ENCODE assay signal across 11 cellular contexts in the genomic region with DNA sequence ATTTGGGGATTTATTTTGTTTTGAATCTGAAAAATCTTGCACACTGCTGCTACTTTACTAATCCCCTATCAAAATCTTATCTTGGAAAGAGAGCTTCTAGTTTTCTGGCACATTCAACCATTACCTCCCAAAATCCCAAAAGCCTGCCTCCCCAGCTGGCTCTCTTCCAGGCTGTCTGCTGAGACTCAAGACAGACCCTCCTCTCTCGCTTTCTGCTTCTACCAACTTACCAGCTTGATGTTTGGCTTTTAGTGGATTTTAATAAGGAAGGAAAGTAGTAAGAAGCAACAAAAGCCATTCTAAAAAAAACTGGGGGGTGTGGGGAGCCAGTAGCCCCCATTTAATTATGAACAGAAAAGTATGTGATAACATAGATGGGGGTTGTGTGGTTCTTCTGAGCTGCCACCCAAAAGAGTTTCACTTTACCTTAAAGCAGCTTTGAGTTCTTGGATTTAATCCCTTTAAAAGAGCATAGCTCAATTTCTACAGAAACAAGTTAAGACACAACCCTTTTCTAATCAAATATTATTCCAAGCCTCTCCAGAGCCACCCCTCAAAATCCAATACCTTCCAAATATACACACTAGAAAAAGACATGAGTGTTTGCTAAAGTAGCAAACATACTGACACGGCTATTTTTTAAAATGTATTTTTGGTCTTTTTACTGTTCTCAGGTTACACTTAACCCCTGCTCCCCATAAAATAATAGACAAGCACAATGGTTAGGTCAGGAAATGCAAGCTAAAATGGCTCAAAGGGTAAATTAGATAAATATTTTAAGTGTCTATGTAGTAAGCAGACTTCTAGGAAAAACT.
DNase-seq lines count a peak whose midpoint lies in the region; ATAC-seq and TF ChIP-seq lines count a peak whose summit lies in the region.
"Had no signal": no experiment of that assay in that cellular context is flagged by ENCODE, and none has a peak within 500 bp of the region (broad histone marks: within the 10 kb centered on the region; RNA-seq: fewer than 3 reads in every experiment).

No MANE protein-coding gene starts in this region.

- TF ChIP-seq RAD21 in SK-N-SH (IDR thresholded peaks at IDR 0.05; ENCODE audit: low read length), result no peak

- peak overlapping the region; percentile 52; the same call in 1 of the 2 replicates for H2AFZ ChIP-seq in SK-N-SH (ENCODE audit: low read depth)

- peak overlapping the region; percentile 31 for H3K9ac ChIP-seq in SK-N-SH

- H3F3A ChIP-seq in SK-N-SH (replicated peaks; ENCODE audit: insufficient read depth), result no peaks in the 10 kb centered on the region

- H3K27ac ChIP-seq in cardiac muscle cell, result peak overlapping the region; percentile 15
- peak overlapping the region; percentile 69 to 94 for H3K27ac ChIP-seq in SK-N-SH (ENCODE audit: low read depth in 2 of 2, low read length in 1 of 2)
- H3K27ac ChIP-seq in urinary bladder (ENCODE audit: low read depth), result peak overlapping the region; percentile 15

- H3K4me3 ChIP-seq in cardiac muscle cell (no peak overlapping the region), SK-N-SH (ENCODE audit: low read depth in 2 of 2, low read length in 1 of 2) (peak overlapping the region; percentile 30 to 35), urinary bladder (ENCODE audit: low read depth, low read length) (no peak overlapping the region)

- H3K4me1 ChIP-seq in cardiac muscle cell (ENCODE audit: low read depth) (peaks cover 12% of the 10 kb centered on the region), SK-N-SH (ENCODE audit: control insufficient read depth in 1 of 2, insufficient read depth in 2 of 2, low read depth in 1 of 2, low read length in 1 of 2) (peaks cover 20% of the 10 kb centered on the region in 2 experiments; a peak in 3 of 4 replicates), urinary bladder (ENCODE audit: insufficient read depth) (peaks cover 3% of the 10 kb centered on the region)

- DNase-seq in cardiac muscle cell (ENCODE audit: low read depth in 1 of 2, low spot score in 1 of 2) (peak; percentile 37 to 61), Right ventricle myocardium inferior (ENCODE audit: missing footprints) (no peak), SK-N-SH (peak; percentile 65), hepatic stellate cell (ENCODE audit: low spot score) (peak; percentile 19), middle frontal gyrus (ENCODE audit: extremely low spot score, low spot score) (no peak), GDM1 (lab: John Stamatoyannopoulos, UW) (no peak)
- DNase-seq: activated naive CD4-positive, alpha-beta T cell treated with anti-CD3 and anti-CD28 coated beads, Interleukin-2, amount 50 U/mL, for 16 hours; CD4-positive, alpha-beta T cell; SIG-M5 had no signal

- TF ChIP-seq CTCF in cardiac muscle cell (IDR thresholded peaks at IDR 0.05; ENCODE audit: low read depth, low read length), result no peak
- TF ChIP-seq CTCF in SK-N-SH (IDR thresholded peaks at IDR 0.05), result no peak

- peak overlapping the region; percentile 77 for H3K4me2 ChIP-seq in SK-N-SH

- H3K36me3 ChIP-seq in cardiac muscle cell (no peaks in the 10 kb centered on the region), SK-N-SH (replicated peaks in 1 of 2; ENCODE audit: control insufficient read depth in 1 of 2, insufficient read depth in 2 of 2, low read length in 1 of 2) (peaks cover 0 to 7% of the 10 kb centered on the region in 2 experiments), urinary bladder (ENCODE audit: insufficient read depth) (no peaks in the 10 kb centered on the region)

- intact Hi-C loops in Right ventricle myocardium inferior (cut with DNase I), result no loop called here

- H3K9me2 ChIP-seq in SK-N-SH, result no peaks in the 10 kb centered on the region

- no peak for ATAC-seq in Right ventricle myocardium inferior
- ATAC-seq in HG02885 (IDR thresholded peaks at IDR 0.05; ENCODE audit: poor library complexity, unreplicated experiment), result no peak

- no peaks in the 10 kb centered on the region for H3K79me2 ChIP-seq in SK-N-SH (ENCODE audit: insufficient read depth)

- 13% methylated on average over 2 of the region's 2 CpGs for WGBS in SK-N-SH (ENCODE audit: low lambda C conversion rate)
- 27% methylated on average over 2 of the region's 2 CpGs for WGBS in urinary bladder

- H3K27me3 ChIP-seq in cardiac muscle cell, result no peaks in the 10 kb centered on the region
- H3K27me3 ChIP-seq in SK-N-SH (ENCODE audit: insufficient read depth), result no peaks in the 10 kb centered on the region

- TF ChIP-seq EP300 in SK-N-SH (IDR thresholded peaks at IDR 0.05; ENCODE audit: borderline replicate concordance in 1 of 2, low read depth in 1 of 2, low read length in 1 of 2), result no peak

- no peaks in the 10 kb centered on the region for H3K9me3 ChIP-seq in cardiac muscle cell (ENCODE audit: low read depth)
- H3K9me3 ChIP-seq in SK-N-SH, result no peaks in the 10 kb centered on the region

- no peaks in the 10 kb centered on the region for H4K20me1 ChIP-seq in SK-N-SH (ENCODE audit: insufficient read depth)

- CTCF ChIA-PET in SK-N-SH (lab: Yijun Ruan, JAX), result interaction anchor here (0.9 to 1.9 kb wide), 6 partner anchors 13 to 387 kb away, joined by 4 to 8 read pairs (median 6); no protein-coding TSS in a partner anchor

- POLR2A ChIA-PET in SK-N-SH (lab: Yijun Ruan, JAX), result interaction anchor here (0.9 to 1.2 kb wide), 2 partner anchors 16 to 18 kb away, joined by 3 to 5 read pairs; no protein-coding TSS in a partner anchor

TF ChIP-seq in SK-N-SH, 30 proteins besides CTCF, POLR2A, EP300 and RAD21 (continues in another document):
- TF ChIP-seq, protein P1, sequence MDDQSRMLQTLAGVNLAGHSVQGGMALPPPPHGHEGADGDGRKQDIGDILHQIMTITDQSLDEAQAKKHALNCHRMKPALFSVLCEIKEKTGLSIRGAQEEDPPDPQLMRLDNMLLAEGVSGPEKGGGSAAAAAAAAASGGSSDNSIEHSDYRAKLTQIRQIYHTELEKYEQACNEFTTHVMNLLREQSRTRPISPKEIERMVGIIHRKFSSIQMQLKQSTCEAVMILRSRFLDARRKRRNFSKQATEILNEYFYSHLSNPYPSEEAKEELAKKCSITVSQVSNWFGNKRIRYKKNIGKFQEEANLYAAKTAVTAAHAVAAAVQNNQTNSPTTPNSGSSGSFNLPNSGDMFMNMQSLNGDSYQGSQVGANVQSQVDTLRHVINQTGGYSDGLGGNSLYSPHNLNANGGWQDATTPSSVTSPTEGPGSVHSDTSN (IDR thresholded peaks at IDR 0.05), result no peak
- TF ChIP-seq GATA2 (CRISPR knock-in tag; IDR thresholded peaks at IDR 0.05), result 0 out of 2 replicates have a peak, but pooled peaks have one; percentile 19
- no peak for TF ChIP-seq POLR2AphosphoS5 (IDR thresholded peaks at IDR 0.05; ENCODE audit: low read depth, low read length)
- no peak for TF ChIP-seq CHD2 (IDR thresholded peaks at IDR 0.05; ENCODE audit: low read length, partially characterized antibody)
- no peak for TF ChIP-seq RXRA (IDR thresholded peaks at IDR 0.05; ENCODE audit: borderline replicate concordance, low read depth)
- TF ChIP-seq USF2 (IDR thresholded peaks at IDR 0.05; ENCODE audit: borderline replicate concordance, low read depth, low read length), result no peak
- TF ChIP-seq NRF1 (IDR thresholded peaks at IDR 0.05; ENCODE audit: low read depth, low read length), result no peak
- TF ChIP-seq GABPA (IDR thresholded peaks at IDR 0.05; ENCODE audit: low read depth), result no peak
- no peak for TF ChIP-seq SIN3A (IDR thresholded peaks at IDR 0.05; ENCODE audit: borderline replicate concordance, low read depth, low read length)
- TF ChIP-seq REST (IDR thresholded peaks at IDR 0.05; ENCODE audit: low read depth, low read length), result no peak
- TF ChIP-seq TAF1 (IDR thresholded peaks at IDR 0.05; ENCODE audit: borderline replicate concordance, low read depth, low read length), result no peak
- TF ChIP-seq MEF2A (IDR thresholded peaks at IDR 0.05; ENCODE audit: borderline replicate concordance, low read depth), result no peak
- peak; percentile 59; the same call in 1 of the 2 replicates for TF ChIP-seq NFIC (IDR thresholded peaks at IDR 0.05; ENCODE audit: borderline replicate concordance)

Comparison
In these comparisons a context has a peak if more than half of its experiments do, and no peak if none do; other contexts are left out.
1. DNase-seq: peak in cardiac muscle cell (2 of 2), SK-N-SH (single experiment) and hepatic stellate cell (single experiment); none in Right ventricle myocardium inferior (single experiment), middle frontal gyrus (single experiment) and GDM1 (single experiment).
2. H3K27ac ChIP-seq: peak in every context shown above with its lines; median percentile 82 in SK-N-SH; 15 in cardiac muscle cell; 15 in urinary bladder.
3. H3K4me3 ChIP-seq: peak in SK-N-SH (2 of 2); none in cardiac muscle cell (single experiment) and urinary bladder (single experiment).